Comparison of ENCODE assay signal across 16 cellular contexts in genomic region chr7:33979807-33980355, GRCh38.
DNase-seq lines count a peak whose midpoint lies in the region; ATAC-seq and TF ChIP-seq lines count a peak whose summit lies in the region.
"Had no signal": no experiment of that assay in that cellular context is flagged by ENCODE, and none has a peak within 500 bp of the region (broad histone marks: within the 10 kb centered on the region; RNA-seq: fewer than 3 reads in every experiment).

No MANE protein-coding gene starts in this region.

- no peaks in the 10 kb centered on the region for H3K9me3 Mint-ChIP-seq in Calu3 (ENCODE audit: low read depth, unreplicated experiment)
- H3K9me3 Mint-ChIP-seq: activated B cell treated with CpG ODN at 0.5 μM for 24 hours; activated T-cell treated with anti-CD3 and anti-CD28 coated beads, Interleukin-2, amount 50 U/mL, for 24 hours; stimulated activated memory B cell treated with anti-CD40 and anti-IgM and Interleukin-4, amounts not matched to agents 10 μg/mL and 1 μg/mL and 100 μg/mL, for 72 hours had no signal

- BruUV-seq in PC-3 (replicated peaks; lab: Mats Ljungman, UMichigan) (no TSS peak), Calu3 (replicated peaks; lab: Mats Ljungman, UMichigan) (no TSS peak)

- no peaks in the 10 kb centered on the region for H3K9me3 ChIP-seq in PC-3 (ENCODE audit: low read length)

- no peaks in the 10 kb centered on the region for H4K20me1 ChIP-seq in PC-3 (ENCODE audit: low read length)

- intact Hi-C loops in PC-3 (cut with micrococcal nuclease) (loop anchor here (10.0 kb wide), 1 partner anchor 85 kb away; no protein-coding TSS in a partner anchor), dorsolateral prefrontal cortex (cut with DNase I) (no loop called here), Calu3 (cut with micrococcal nuclease; ENCODE audit: unreplicated experiment) (no loop called here)

- ATAC-seq in PC-3 (peak; percentile 64), omental fat pad (ENCODE audit: low FRiP score) (peak; percentile 92), GM21717 (IDR thresholded peaks at IDR 0.05; ENCODE audit: unreplicated experiment) (no peak)
- ATAC-seq: stimulated activated memory B cell treated with anti-CD40 and anti-IgM and Interleukin-4, amounts not matched to agents 10 μg/mL and 1 μg/mL and 100 μg/mL, for 72 hours had no signal

- H3K9ac ChIP-seq in PC-3 (ENCODE audit: low read length), result no peak overlapping the region

- H2AFZ ChIP-seq in PC-3 (ENCODE audit: low read length), result 0 out of 2 replicates have a peak overlapping the region, but pooled peaks have one; percentile 19

- H3K36me3 ChIP-seq in PC-3 (ENCODE audit: low read depth, low read length), result no peaks in the 10 kb centered on the region

- POLR2A ChIA-PET in PC-3 (lab: Charles Lee; ENCODE audit: unreplicated experiment) (no interaction called here), GM10248 (lab: Yijun Ruan, JAX) (no interaction called here)

- no peak overlapping the region for H3K4me3 ChIP-seq in PC-3 (ENCODE audit: low read length)
- no peak overlapping the region for H3K4me3 ChIP-seq in dorsolateral prefrontal cortex

- H3K4me1 ChIP-seq in PC-3 (ENCODE audit: insufficient read depth, low read length), result peaks cover 17% of the 10 kb centered on the region

- no peak overlapping the region for H3K4me3 Mint-ChIP-seq in Calu3 (ENCODE audit: low read depth, unreplicated experiment)
- H3K4me3 Mint-ChIP-seq: activated B cell treated with CpG ODN at 0.5 μM for 24 hours; activated T-cell treated with anti-CD3 and anti-CD28 coated beads, Interleukin-2, amount 50 U/mL, for 24 hours; stimulated activated memory B cell treated with anti-CD40 and anti-IgM and Interleukin-4, amounts not matched to agents 10 μg/mL and 1 μg/mL and 100 μg/mL, for 72 hours had no signal

- CTCF ChIA-PET in PC-3 (lab: Charles Lee), result no interaction called here
- CTCF ChIA-PET in GM10248 (lab: Yijun Ruan, JAX), result no interaction called here
- CTCF ChIA-PET in Calu3 (lab: Charles Lee), result interaction anchor here (0.5 to 1.4 kb wide), 2 partner anchors 14 to 108 kb away, joined by 3 read pairs; no protein-coding TSS in a partner anchor

- H3K79me2 ChIP-seq in PC-3 (ENCODE audit: low read length), result no peaks in the 10 kb centered on the region

- H3K27me3 ChIP-seq in PC-3 (ENCODE audit: low read length) (no peaks in the 10 kb centered on the region), dorsolateral prefrontal cortex (no peaks in the 10 kb centered on the region)

- peaks cover 63% of the 10 kb centered on the region for H3K27me3 Mint-ChIP-seq in Calu3 (ENCODE audit: unreplicated experiment)
- H3K27me3 Mint-ChIP-seq: activated B cell treated with CpG ODN at 0.5 μM for 24 hours; activated T-cell treated with anti-CD3 and anti-CD28 coated beads, Interleukin-2, amount 50 U/mL, for 24 hours; stimulated activated memory B cell treated with anti-CD40 and anti-IgM and Interleukin-4, amounts not matched to agents 10 μg/mL and 1 μg/mL and 100 μg/mL, for 72 hours had no signal

- DNase-seq in EH (ENCODE audit: low read depth) (peak; percentile 99), PC-3 (peak; percentile 63), dorsolateral prefrontal cortex (no peak), omental fat pad (ENCODE audit: low spot score) (no peak), GM10248 (ENCODE audit: extremely low spot score) (no peak), Calu3 (no peak), NCI-H1092 treated with DMSO at 0.1 percent for 48 hours (lab: John Stamatoyannopoulos, UW) (no peak)
- DNase-seq: activated B cell treated with CpG ODN at 0.5 μM for 24 hours; activated T-cell treated with anti-CD3 and anti-CD28 coated beads, Interleukin-2, amount 50 U/mL, for 24 hours; DMS 273 treated with DMSO at 0.1 percent for 48 hours; foreskin melanocyte; NCI-H510A treated with DMSO at 0.1 percent for 48 hours; SIG-M5; stimulated activated CD4-positive, alpha-beta T cell treated with anti-CD3 and anti-CD28 coated beads, Interleukin-2, amount 100 ng/mL, for 24 hours had no signal

- no peak overlapping the region for H3K27ac Mint-ChIP-seq in Calu3 (ENCODE audit: unreplicated experiment)
- H3K27ac Mint-ChIP-seq: activated B cell treated with CpG ODN at 0.5 μM for 24 hours; activated T-cell treated with anti-CD3 and anti-CD28 coated beads, Interleukin-2, amount 50 U/mL, for 24 hours; stimulated activated memory B cell treated with anti-CD40 and anti-IgM and Interleukin-4, amounts not matched to agents 10 μg/mL and 1 μg/mL and 100 μg/mL, for 72 hours had no signal

- no peaks in the 10 kb centered on the region for H3F3A ChIP-seq in PC-3 (ENCODE audit: low read length, unreplicated experiment)

- TF ChIP-seq CTCF in PC-3 (conservative IDR thresholded peaks at IDR 0.05; ENCODE audit: low read depth, low read length) (no peak), dorsolateral prefrontal cortex (IDR thresholded peaks at IDR 0.05 in 54 of 56, conservative IDR thresholded peaks at IDR 0.05 in 2 of 56; ENCODE audit: low read depth in 1 of 56, partially characterized antibody in 56 of 56) (no peak), omental fat pad (IDR thresholded peaks at IDR 0.05) (no peak), GM10248 (IDR thresholded peaks at IDR 0.05; ENCODE audit: control extremely low read depth, extremely low read depth, low read depth, missing control alignments) (no peak), Calu3 (IDR thresholded peaks at IDR 0.05; ENCODE audit: unreplicated experiment) (no peak)

- H3K9me2 ChIP-seq in PC-3 (replicated peaks; ENCODE audit: low read length), result no peaks in the 10 kb centered on the region

- no peaks in the 10 kb centered on the region for H3K4me1 Mint-ChIP-seq in Calu3 (ENCODE audit: low read depth, unreplicated experiment)
- H3K4me1 Mint-ChIP-seq: activated B cell treated with CpG ODN at 0.5 μM for 24 hours; stimulated activated memory B cell treated with anti-CD40 and anti-IgM and Interleukin-4, amounts not matched to agents 10 μg/mL and 1 μg/mL and 100 μg/mL, for 72 hours had no signal

- H3K36me3 Mint-ChIP-seq in Calu3 (ENCODE audit: insufficient read depth, unreplicated experiment), result no peaks in the 10 kb centered on the region
- H3K36me3 Mint-ChIP-seq: stimulated activated memory B cell treated with anti-CD40 and anti-IgM and Interleukin-4, amounts not matched to agents 10 μg/mL and 1 μg/mL and 100 μg/mL, for 72 hours had no signal

- H3K27ac ChIP-seq in PC-3 (ENCODE audit: low read length) (no peak overlapping the region), dorsolateral prefrontal cortex (peak overlapping the region in 31 of 59 donors; percentile 3 to 78 (median 56))

- peak overlapping the region; percentile 49 for H3K4me2 ChIP-seq in PC-3 (ENCODE audit: low read length)

Comparison
In these comparisons a context has a peak if more than half of its experiments do, and no peak if none do; other contexts are left out.
1. DNase-seq: peak in EH (single experiment) and PC-3 (single experiment); none in dorsolateral prefrontal cortex (0 of 10), omental fat pad (single experiment), GM10248 (single experiment), Calu3 (single experiment) and NCI-H1092 treated with DMSO at 0.1 percent for 48 hours (single experiment).